Comparison of ENCODE assay signal across 12 cellular contexts in genomic region chr19:11573324-11573723, GRCh38. TPM values are rescaled to one million over a fixed set of nuclear protein-coding genes. Genes with fewer than 3 reads are reported as not detected.
"Had no signal": no experiment of that assay in that cellular context is flagged by ENCODE, and none has a peak within 500 bp of the region (broad histone marks: within the 10 kb centered on the region; RNA-seq: fewer than 3 reads in every experiment).

No MANE protein-coding gene starts in this region.

RNA-seq across cellular contexts. Expression of gene ACP5, which starts 4.1 kb away (rescaled TPM):
- total RNA-seq: astrocyte had no signal

RNA-seq across cellular contexts. Expression of gene CNN1, which starts 34.7 kb away (rescaled TPM):
- total RNA-seq: activated CD4-positive, alpha-beta memory T cell treated with anti-CD3 and anti-CD28 coated beads for 36 hours; activated CD4-positive, alpha-beta T cell treated with anti-CD3 and anti-CD28 coated beads, Interleukin-2, amount 10 ng/mL, durations not matched to agents 24 days and 14 days; activated CD8-positive, alpha-beta memory T cell treated with anti-CD3 and anti-CD28 coated beads for 36 hours; activated CD8-positive, alpha-beta T cell treated with anti-CD3 and anti-CD28 coated beads for 36 hours; activated naive CD4-positive, alpha-beta T cell treated with anti-CD3 and anti-CD28 coated beads for 36 hours; activated naive CD4-positive, alpha-beta T cell treated with anti-CD3 and anti-CD28 coated beads, Interleukin-2, amount 50 U/mL, for 72 hours; activated T-cell treated with anti-CD3 and anti-CD28 coated beads, Interleukin-2, amount 50 U/mL, for 72 hours; activated T-helper 1 cell treated with anti-CD3 and anti-CD28 coated beads, Interleukin-12 subunit alpha, Interleukin-12 subunit beta, Interleukin-2, Interleukin-4 antibody, amounts not matched to agents 30 ng/mL and 10 ng/mL and 1 ng/mL, durations not matched to agents 14 hours and 24 hours and 36 hours; activated T-helper 17 cell treated with anti-CD3 and anti-CD28 coated beads, Interleukin-2, amount 50 U/mL, for 72 hours; T-helper 1 cell treated with Interleukin-12 subunit alpha and Interleukin-12 subunit beta and Interleukin-4 antibody, amounts not matched to agents 30 ng/mL and 1 ng/mL, for 36 hours; T-helper 2 cell treated with Interferon-gamma antibody and Interleukin-4, amounts not matched to agents 100 ng/mL and 5 ng/mL, for 36 hours had no signal
